ENCODE assay signal across 1 cellular context in the genomic region with DNA sequence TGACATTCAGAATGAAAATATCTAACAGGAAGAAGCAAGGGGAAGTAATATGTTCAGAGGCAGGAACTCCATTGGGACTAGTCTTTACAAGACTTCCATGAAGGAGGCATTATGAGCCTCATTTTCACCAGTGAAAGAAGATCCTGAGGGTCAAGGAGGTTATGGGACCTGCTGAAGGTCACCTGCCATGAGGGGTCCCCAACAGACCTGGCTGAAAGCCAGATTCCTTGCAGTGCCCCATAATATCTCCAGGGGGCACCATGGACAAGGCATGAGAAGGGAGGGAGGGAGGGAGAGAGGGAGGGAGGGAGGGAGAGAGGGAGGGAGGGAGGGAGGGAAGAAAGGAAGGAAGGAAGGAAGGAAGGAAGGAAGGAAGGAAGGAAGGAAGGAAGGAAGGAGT.
TF ChIP-seq lines count a peak whose summit lies in the region.

No MANE protein-coding gene starts in this region.

TF ChIP-seq in GM23338, 12 proteins besides CTCF, POLR2A, EP300 and RAD21:
- TF ChIP-seq ZNF462 (CRISPR knock-in tag; IDR thresholded peaks at IDR 0.05) (peak; percentile 51; the same call in 1 of the 2 replicates), ZNF114 (CRISPR knock-in tag; IDR thresholded peaks at IDR 0.05) (no peak)
